ENCODE assay signal across 11 cellular contexts in the genomic region with DNA sequence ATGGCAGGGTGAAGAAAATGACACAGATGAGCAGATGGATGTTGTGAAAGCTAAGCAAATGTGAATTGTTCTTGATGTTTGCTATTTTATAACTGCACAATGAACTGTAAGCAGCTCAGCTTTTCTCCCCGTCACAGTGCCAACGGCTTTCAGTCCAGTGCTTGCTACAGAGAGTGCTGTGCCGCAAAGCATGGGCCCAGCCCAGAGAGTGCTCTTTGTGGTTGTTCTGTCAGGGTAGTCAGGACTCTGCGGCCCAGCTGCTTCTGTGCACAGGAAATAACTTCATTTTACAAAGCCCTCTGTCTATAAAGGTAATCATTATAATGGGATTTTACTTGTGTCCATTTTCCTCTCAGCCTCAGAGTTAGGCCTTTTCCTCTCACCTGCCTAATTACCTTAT.
DNase-seq lines count a peak whose midpoint lies in the region; ATAC-seq and TF ChIP-seq lines count a peak whose summit lies in the region.
"Had no signal": no experiment of that assay in that cellular context is flagged by ENCODE, and none has a peak within 500 bp of the region (broad histone marks: within the 10 kb centered on the region; RNA-seq: fewer than 3 reads in every experiment).

No MANE protein-coding gene starts in this region.

- H3K4me1 Mint-ChIP-seq in central memory CD8-positive, alpha-beta T cell: peaks cover 82% of the 10 kb centered on the region

- no peaks in the 10 kb centered on the region for H3K9me3 Mint-ChIP-seq in central memory CD8-positive, alpha-beta T cell

- peak overlapping the region; percentile 35 for H3K27ac Mint-ChIP-seq in central memory CD8-positive, alpha-beta T cell (ENCODE audit: low read depth)
- H3K27ac Mint-ChIP-seq: CD14-positive monocyte had no signal

- DNase-seq in NCI-H1436 (lab: John Stamatoyannopoulos, UW) (peak; percentile 25), LoVo (ENCODE audit: low spot score) (no peak), GM20000 (ENCODE audit: low spot score) (no peak)
- peak; percentile 73 for DNase-seq in activated CD8-positive, alpha-beta memory T cell treated with anti-CD3 and anti-CD28 coated beads for 24 hours
- DNase-seq in central memory CD8-positive, alpha-beta T cell (ENCODE audit: low spot score in 2 of 2): no peak
- peak; percentile 47 to 53 for DNase-seq in stimulated activated CD4-positive, alpha-beta T cell treated with anti-CD3 and anti-CD28 coated beads, Interleukin-4, amount 100 ng/mL, for 4 hours
- DNase-seq: adrenal gland, HCEC 1CT had no signal

- no peaks in the 10 kb centered on the region for H3K27me3 Mint-ChIP-seq in central memory CD8-positive, alpha-beta T cell

- peaks cover 5% of the 10 kb centered on the region for H3K36me3 Mint-ChIP-seq in central memory CD8-positive, alpha-beta T cell (ENCODE audit: insufficient read depth)

- ATAC-seq in central memory CD8-positive, alpha-beta T cell (replicated peaks; ENCODE audit: extremely low read depth, poor library complexity, severe bottlenecking): no peak
- ATAC-seq in HG02678 (IDR thresholded peaks at IDR 0.05; ENCODE audit: unreplicated experiment) (no peak), GM19455 (IDR thresholded peaks at IDR 0.05; ENCODE audit: unreplicated experiment) (no peak)

- TF ChIP-seq CTCF in GM20000 (IDR thresholded peaks at IDR 0.05; ENCODE audit: extremely low read depth, missing control alignments): no peak

- peak overlapping the region; percentile 43 for H3K4me3 Mint-ChIP-seq in central memory CD8-positive, alpha-beta T cell
- H3K4me3 Mint-ChIP-seq: CD14-positive monocyte had no signal

Comparison
In these comparisons a context has a peak if more than half of its experiments do, and no peak if none do; other contexts are left out.
1. DNase-seq: peak in NCI-H1436 (single experiment), activated CD8-positive, alpha-beta memory T cell treated with anti-CD3 and anti-CD28 coated beads for 24 hours (single experiment) and stimulated activated CD4-positive, alpha-beta T cell treated with anti-CD3 and anti-CD28 coated beads, Interleukin-4, amount 100 ng/mL, for 4 hours (2 of 2); none in central memory CD8-positive, alpha-beta T cell (0 of 2), LoVo (single experiment) and GM20000 (single experiment).